32 cellular contexts compared by ENCODE assay signal in genomic region chr18:2134364-2134763, GRCh38.
DNase-seq lines count a peak whose midpoint lies in the region; ATAC-seq and TF ChIP-seq lines count a peak whose summit lies in the region.
"Had no signal": no experiment of that assay in that cellular context is flagged by ENCODE, and none has a peak within 500 bp of the region (broad histone marks: within the 10 kb centered on the region; RNA-seq: fewer than 3 reads in every experiment).

No MANE protein-coding gene starts in this region.

- no peaks in the 10 kb centered on the region for H3K36me3 ChIP-seq in neural cell (ENCODE audit: insufficient read depth, low read length)
- H3K36me3 ChIP-seq: adrenal gland, BLaER1, esophagus muscularis mucosa, gastroesophageal sphincter, lower lobe of right lung, thyroid gland, vagina had no signal

- H3K4me2 ChIP-seq in neural cell (ENCODE audit: low read length), result no peak overlapping the region
- H3K4me2 ChIP-seq: BLaER1 had no signal

- H3K9me2 ChIP-seq in neural cell (ENCODE audit: insufficient read depth, low read length), result no peaks in the 10 kb centered on the region

- H3K27ac Mint-ChIP-seq in naive thymus-derived CD8-positive, alpha-beta T cell, result no peak overlapping the region
- H3K27ac Mint-ChIP-seq: activated CD4-positive, alpha-beta memory T cell treated with anti-CD3 and anti-CD28 coated beads for 36 hours; activated naive CD4-positive, alpha-beta T cell treated with anti-CD3 and anti-CD28 coated beads, Interleukin-2, amount 10 ng/mL, durations not matched to agents 7 days and 5 days; brain; IgD-negative memory B cell; natural killer cell; T-helper 17 cell had no signal

- H3K27me3 Mint-ChIP-seq in naive thymus-derived CD8-positive, alpha-beta T cell, result peaks cover 3 to 27% (median 12%) of the 10 kb centered on the region in 5 donors
- H3K27me3 Mint-ChIP-seq: activated naive CD4-positive, alpha-beta T cell treated with anti-CD3 and anti-CD28 coated beads, Interleukin-2, amount 10 ng/mL, durations not matched to agents 7 days and 5 days had no signal

- POLR2A ChIA-PET in naive thymus-derived CD8-positive, alpha-beta T cell (lab: Charles Lee), result no interaction called here

- no peaks in the 10 kb centered on the region for H3K4me1 Mint-ChIP-seq in naive thymus-derived CD8-positive, alpha-beta T cell
- H3K4me1 Mint-ChIP-seq: activated naive CD4-positive, alpha-beta T cell treated with anti-CD3 and anti-CD28 coated beads, Interleukin-2, amount 10 ng/mL, durations not matched to agents 7 days and 5 days; brain; IgD-negative memory B cell; natural killer cell; T-helper 17 cell had no signal

- no peaks in the 10 kb centered on the region for H3K27me3 ChIP-seq in neural cell (ENCODE audit: insufficient read depth, low read depth, low read length)
- H3K27me3 ChIP-seq: adrenal gland, BLaER1, esophagus muscularis mucosa, gastroesophageal sphincter, thyroid gland, vagina had no signal

- no peaks in the 10 kb centered on the region for H3F3A ChIP-seq in neural cell (ENCODE audit: insufficient read depth, low read length, poor library complexity, severe bottlenecking)

- DNase-seq in NCI-H82 (lab: John Stamatoyannopoulos, UW) (peak; percentile 47), NCI-H82 treated with DMSO at 0.1 percent for 48 hours (lab: John Stamatoyannopoulos, UW; ENCODE audit: unreplicated experiment) (no peak), HuH-7 (ENCODE audit: low spot score) (peak; percentile 12), astrocyte of the cerebellum (ENCODE audit: low read depth) (no peak), A172 (ENCODE audit: low spot score) (no peak)
- no peak for DNase-seq in activated CD4-positive, CD25-positive, alpha-beta regulatory T cell (lab: John Stamatoyannopoulos, UW)
- no peak for DNase-seq in naive thymus-derived CD8-positive, alpha-beta T cell
- DNase-seq: activated CD4-positive, alpha-beta memory T cell treated with anti-CD3 and anti-CD28 coated beads for 36 hours; activated naive CD4-positive, alpha-beta T cell treated with anti-CD3 and anti-CD28 coated beads, Interleukin-2, amount 10 ng/mL, durations not matched to agents 7 days and 5 days; adrenal gland; cerebellar nuclear complex; DND-41; GM23248; lower lobe of right lung; natural killer cell; NCI-H1092; NCI-H187 treated with DMSO at 0.1 percent for 48 hours; NCI-H2227 treated with DMSO at 0.1 percent for 48 hours; NCI-H774; occipital lobe; OCI-M1; stimulated activated CD4-positive, alpha-beta T cell treated with anti-CD3 and anti-CD28 coated beads, Interleukin-4, amount 100 ng/mL, for 24 hours; T-helper 17 cell; thyroid gland had no signal

- H3K27ac ChIP-seq in neural cell (ENCODE audit: low read length), result no peak overlapping the region
- H3K27ac ChIP-seq: adrenal gland, BLaER1, esophagus muscularis mucosa, gastroesophageal sphincter, GM23248, lower lobe of right lung, thyroid gland, vagina had no signal

- H3K4me3 ChIP-seq in astrocyte of the cerebellum (ENCODE audit: low read depth, low read length), result no peak overlapping the region
- no peak overlapping the region for H3K4me3 ChIP-seq in neural cell (ENCODE audit: low read length)
- H3K4me3 ChIP-seq: adrenal gland, BLaER1, esophagus muscularis mucosa, gastroesophageal sphincter, GM23248, lower lobe of right lung, thyroid gland, vagina had no signal

- no peak for TF ChIP-seq EP300 in neural cell (conservative IDR thresholded peaks at IDR 0.05; ENCODE audit: poor library complexity, severe bottlenecking)

- no peaks in the 10 kb centered on the region for H3K9me3 ChIP-seq in neural cell (ENCODE audit: low read length)
- H3K9me3 ChIP-seq: adrenal gland, BLaER1, esophagus muscularis mucosa, gastroesophageal sphincter, lower lobe of right lung, thyroid gland, vagina had no signal

- TF ChIP-seq CTCF in astrocyte of the cerebellum (IDR thresholded peaks at IDR 0.05; ENCODE audit: low read depth, low read length, missing control alignments), result peak; percentile 27
- TF ChIP-seq CTCF in neural cell (IDR thresholded peaks at IDR 0.05; ENCODE audit: poor library complexity, severe bottlenecking), result peak; percentile 16

- H3K79me2 ChIP-seq in neural cell (replicated peaks; ENCODE audit: insufficient read depth, low read length), result no peaks in the 10 kb centered on the region

- H3K9ac ChIP-seq in neural cell (ENCODE audit: low read length), result no peak overlapping the region
- H3K9ac ChIP-seq: BLaER1, GM23248 had no signal

- no peak overlapping the region for H2AFZ ChIP-seq in neural cell (ENCODE audit: low read depth, low read length)
- H2AFZ ChIP-seq: GM23248 had no signal

- no peak overlapping the region for H3K4me3 Mint-ChIP-seq in naive thymus-derived CD8-positive, alpha-beta T cell
- H3K4me3 Mint-ChIP-seq: activated CD4-positive, alpha-beta memory T cell treated with anti-CD3 and anti-CD28 coated beads for 36 hours; activated naive CD4-positive, alpha-beta T cell treated with anti-CD3 and anti-CD28 coated beads, Interleukin-2, amount 10 ng/mL, durations not matched to agents 7 days and 5 days; brain; IgD-negative memory B cell; natural killer cell; T-helper 17 cell had no signal

- TF ChIP-seq RAD21 in neural cell (conservative IDR thresholded peaks at IDR 0.05), result no peak

- in situ Hi-C loops in astrocyte of the cerebellum (cut with HindIII; ENCODE audit: low sequenced_read_pairs), result no loop called here

- peaks cover 0 to 2% (median 0%) of the 10 kb centered on the region in 9 donors for H3K9me3 Mint-ChIP-seq in naive thymus-derived CD8-positive, alpha-beta T cell
- H3K9me3 Mint-ChIP-seq: activated CD4-positive, alpha-beta memory T cell treated with anti-CD3 and anti-CD28 coated beads for 36 hours; activated naive CD4-positive, alpha-beta T cell treated with anti-CD3 and anti-CD28 coated beads, Interleukin-2, amount 10 ng/mL, durations not matched to agents 7 days and 5 days; brain; IgD-negative memory B cell; natural killer cell had no signal

- H3K36me3 Mint-ChIP-seq in naive thymus-derived CD8-positive, alpha-beta T cell, result no peaks in the 10 kb centered on the region
- H3K36me3 Mint-ChIP-seq: activated CD4-positive, alpha-beta memory T cell treated with anti-CD3 and anti-CD28 coated beads for 36 hours; activated naive CD4-positive, alpha-beta T cell treated with anti-CD3 and anti-CD28 coated beads, Interleukin-2, amount 10 ng/mL, durations not matched to agents 7 days and 5 days; brain; natural killer cell had no signal

- H4K20me1 ChIP-seq in neural cell (ENCODE audit: insufficient read depth), result no peaks in the 10 kb centered on the region
- H4K20me1 ChIP-seq: BLaER1 had no signal

- no peak for ATAC-seq in naive thymus-derived CD8-positive, alpha-beta T cell
- ATAC-seq: activated CD4-positive, CD25-positive, alpha-beta regulatory T cell treated with anti-CD3 and anti-CD28 coated beads, Interleukin-2, amount 50 U/mL, for 24 hours; gastroesophageal sphincter; lower lobe of right lung; natural killer cell; T-helper 17 cell had no signal

TF ChIP-seq in neural cell, 6 proteins besides CTCF, POLR2A, EP300 and RAD21:
- TF ChIP-seq REST (IDR thresholded peaks at IDR 0.05; ENCODE audit: borderline replicate concordance) (no peak), MXI1 (conservative IDR thresholded peaks at IDR 0.05; ENCODE audit: poor library complexity, severe bottlenecking) (no peak), SMC3 (conservative IDR thresholded peaks at IDR 0.05; ENCODE audit: poor library complexity) (no peak), EZH2 (IDR thresholded peaks at IDR 0.05; ENCODE audit: borderline replicate concordance, insufficient read depth, low read length, poor library complexity, severe bottlenecking) (no peak), TAF1 (IDR thresholded peaks at IDR 0.05; ENCODE audit: low read depth) (no peak), POLR2AphosphoS5 (IDR thresholded peaks at IDR 0.05) (no peak)
TF ChIP-seq in neural cell: peak in this region for 0.

Comparison
In these comparisons a context has a peak if more than half of its experiments do, and no peak if none do; other contexts are left out.
1. DNase-seq: peak in NCI-H82 (single experiment) and HuH-7 (single experiment); none in NCI-H82 treated with DMSO at 0.1 percent for 48 hours (single experiment), astrocyte of the cerebellum (single experiment), activated CD4-positive, CD25-positive, alpha-beta regulatory T cell (0 of 4), naive thymus-derived CD8-positive, alpha-beta T cell (0 of 10) and A172 (single experiment).